Comparison of ENCODE assay signal across 6 cellular contexts in genomic region chr17:41810659-41811548, GRCh38. TPM values are rescaled to one million over a fixed set of nuclear protein-coding genes. Genes with fewer than 3 reads are reported as not detected.
DNase-seq lines count a peak whose midpoint lies in the region; ATAC-seq lines count a peak whose summit lies in the region.

No MANE protein-coding gene starts in this region.

- peaks cover 19% of the 10 kb centered on the region for H3K36me3 ChIP-seq in SJSA1

- peak overlapping the region; percentile 93 for H3K4me3 ChIP-seq in SJSA1

- in situ Hi-C loops in Caki2 (cut with HindIII; ENCODE audit: low pct_unique_long_range_greater_than_20kb, low sequenced_read_pairs): loop anchor here (25.0 kb wide), 1 partner anchor 99 kb away; the partner anchor contains the start of gene GAST

- ATAC-seq in GM21528 (IDR thresholded peaks at IDR 0.05; ENCODE audit: low FRiP score, unreplicated experiment): no peak
- ATAC-seq in GM19463 (IDR thresholded peaks at IDR 0.05; ENCODE audit: unreplicated experiment): no peak
- no peak for ATAC-seq in GM21576 (IDR thresholded peaks at IDR 0.05; ENCODE audit: unreplicated experiment)

- H3K9me3 ChIP-seq in SJSA1 (replicated peaks): no peaks in the 10 kb centered on the region

- peaks cover 35% of the 10 kb centered on the region for H3K4me1 ChIP-seq in SJSA1 (replicated peaks)

- H3K27ac ChIP-seq in SJSA1: no peak overlapping the region

- no peaks in the 10 kb centered on the region for H3K27me3 ChIP-seq in SJSA1 (replicated peaks)

- DNase-seq in Caki2 (ENCODE audit: low read depth): peak; percentile 38
- DNase-seq in SJSA1 (ENCODE audit: low read depth in 1 of 2, low spot score in 2 of 2): no peak
- DNase-seq in iPS-NIHi11 (ENCODE audit: low spot score): peak; percentile 57

RNA-seq across cellular contexts. Expression of gene P3H4, which starts 0.8 kb away (rescaled TPM):
- total RNA-seq in Caki2 (2014; rRNA removed; shearing (Covaris generic); ENCODE audit: low replicate concordance): 148 and 200 TPM in 2 replicates
- 40.9 and 45.4 TPM in 2 replicates for total RNA-seq in SJSA1 (2014; rRNA removed; shearing (Covaris generic))

RNA-seq across cellular contexts. Expression of gene FKBP10, which starts 1.9 kb away (rescaled TPM):
- total RNA-seq in Caki2 (2014; rRNA removed; shearing (Covaris generic); ENCODE audit: low replicate concordance): 315 and 351 TPM in 2 replicates
- 81.4 and 90.2 TPM in 2 replicates for total RNA-seq in SJSA1 (2014; rRNA removed; shearing (Covaris generic))

RNA-seq across cellular contexts. Expression of gene JUP, which starts 24.4 kb away (rescaled TPM):
- total RNA-seq in Caki2 (2014; rRNA removed; shearing (Covaris generic); ENCODE audit: low replicate concordance): 56.9 and 111 TPM in 2 replicates
- 1.1 and 2.2 TPM in 2 replicates for total RNA-seq in SJSA1 (2014; rRNA removed; shearing (Covaris generic))

RNA-seq across cellular contexts. Expression of gene NT5C3B, which starts 25.1 kb away (rescaled TPM):
- total RNA-seq in Caki2 (2014; rRNA removed; shearing (Covaris generic); ENCODE audit: low replicate concordance): 69.5 and 97.0 TPM in 2 replicates
- 54.7 and 84.9 TPM in 2 replicates for total RNA-seq in SJSA1 (2014; rRNA removed; shearing (Covaris generic))

RNA-seq across cellular contexts. Expression of gene KLHL10, which starts 26.7 kb away (rescaled TPM):
- not detected in 2 replicates for total RNA-seq in Caki2 (2014; rRNA removed; shearing (Covaris generic); ENCODE audit: low replicate concordance)
- not detected in 2 replicates for total RNA-seq in SJSA1 (2014; rRNA removed; shearing (Covaris generic))

Comparison
In these comparisons a context has a peak if more than half of its experiments do, and no peak if none do; other contexts are left out.
1. DNase-seq: peak in Caki2 (single experiment) and iPS-NIHi11 (single experiment); none in SJSA1 (0 of 2).
2. RNA of gene JUP, which starts 24.4 kb away (total RNA-seq): 56.9 to 111 TPM in Caki2; 1.1 to 2.2 TPM in SJSA1; every median in the first group is over 10 times any median in the second.